Comparison of ENCODE assay signal across 16 cellular contexts in genomic region chr5:54758038-54758437, GRCh38.
DNase-seq lines count a peak whose midpoint lies in the region; ATAC-seq lines count a peak whose summit lies in the region.
"Had no signal": no experiment of that assay in that cellular context is flagged by ENCODE, and none has a peak within 500 bp of the region (broad histone marks: within the 10 kb centered on the region; RNA-seq: fewer than 3 reads in every experiment).

No MANE protein-coding gene starts in this region.

- no peak overlapping the region for H3K4me3 ChIP-seq in SJSA1
- H3K4me3 ChIP-seq in effector memory CD4-positive, alpha-beta T cell (ENCODE audit: insufficient read depth, low read depth, low read length, poor library complexity, severe bottlenecking) = no peak overlapping the region
- H3K4me3 ChIP-seq: ascending aorta, neural progenitor cell, testis had no signal

- H3K36me3 ChIP-seq in SJSA1 = no peaks in the 10 kb centered on the region
- no peaks in the 10 kb centered on the region for H3K36me3 ChIP-seq in effector memory CD4-positive, alpha-beta T cell (ENCODE audit: control insufficient read depth, insufficient read depth, low read length)
- H3K36me3 ChIP-seq: ascending aorta, BE2C, neural progenitor cell had no signal

- peak; percentile 38 for ATAC-seq in esophagus mucosa
- no peak for ATAC-seq in GM18511 (IDR thresholded peaks at IDR 0.05; ENCODE audit: unreplicated experiment)
- ATAC-seq in GM19397 (IDR thresholded peaks at IDR 0.05; ENCODE audit: unreplicated experiment) = no peak

- H3K4me1 ChIP-seq in SJSA1 (replicated peaks) = peaks cover 60% of the 10 kb centered on the region
- H3K4me1 ChIP-seq in effector memory CD4-positive, alpha-beta T cell (ENCODE audit: control insufficient read depth, insufficient read depth, low read length, poor library complexity, severe bottlenecking) = peaks cover 11% of the 10 kb centered on the region
- H3K4me1 ChIP-seq: BE2C, neural progenitor cell, testis had no signal

- peak; percentile 75 for DNase-seq in ELR (ENCODE audit: low read depth)
- peak in 1 of 2 experiments; percentile 52 for DNase-seq in SJSA1 (ENCODE audit: low read depth in 1 of 2, low spot score in 2 of 2)
- DNase-seq in mucosa of gallbladder (ENCODE audit: low spot score) = peak; percentile 30
- no peak for DNase-seq in effector memory CD4-positive, alpha-beta T cell
- no peak for DNase-seq in iPS-NIHi7 (ENCODE audit: extremely low spot score)
- DNase-seq: BE2C, kidney glomerular epithelial cell, NCI-H146, NCI-H226, testis had no signal

- peak overlapping the region; percentile 50 for H3K27ac ChIP-seq in SJSA1
- H3K27ac ChIP-seq in effector memory CD4-positive, alpha-beta T cell (ENCODE audit: insufficient read depth, low read length, poor library complexity, severe bottlenecking) = no peak overlapping the region
- H3K27ac ChIP-seq: ascending aorta, neural progenitor cell, RWPE1, testis had no signal

- H3K27me3 ChIP-seq in SJSA1 (replicated peaks) = no peaks in the 10 kb centered on the region; the same call in 1 of the 2 replicates
- no peaks in the 10 kb centered on the region for H3K27me3 ChIP-seq in effector memory CD4-positive, alpha-beta T cell (replicated peaks; ENCODE audit: control insufficient read depth, insufficient read depth, low read length, poor library complexity, severe bottlenecking)
- H3K27me3 ChIP-seq: ascending aorta, BE2C, neural progenitor cell, testis had no signal

- no peaks in the 10 kb centered on the region for H3K9me3 ChIP-seq in SJSA1 (replicated peaks)
- no peaks in the 10 kb centered on the region for H3K9me3 ChIP-seq in effector memory CD4-positive, alpha-beta T cell (ENCODE audit: control insufficient read depth, low read length)
- H3K9me3 ChIP-seq: ascending aorta, BE2C, testis had no signal

Comparison
In these comparisons a context has a peak if more than half of its experiments do, and no peak if none do; other contexts are left out.
1. DNase-seq: peak in ELR (single experiment) and mucosa of gallbladder (single experiment); none in effector memory CD4-positive, alpha-beta T cell (0 of 3) and iPS-NIHi7 (single experiment).